ENCODE assay signal across 18 cellular contexts in genomic region chr18:5095239-5095638, GRCh38.
"Had no signal": no experiment of that assay in that cellular context is flagged by ENCODE, and none has a peak within 500 bp of the region (broad histone marks: within the 10 kb centered on the region; RNA-seq: fewer than 3 reads in every experiment).

No MANE protein-coding gene starts in this region.

- H3K36me3 Mint-ChIP-seq: stimulated activated memory B cell treated with anti-CD40 and anti-IgM and Interleukin-4, amounts not matched to agents 10 μg/mL and 1 μg/mL and 100 μg/mL, for 72 hours had no signal

- H3K4me3 ChIP-seq: esophagus muscularis mucosa, gastrocnemius medialis, heart right ventricle, psoas muscle, spleen, tibial artery had no signal

- H3K9me3 Mint-ChIP-seq: effector memory CD8-positive, alpha-beta T cell; stimulated activated naive CD8-positive, alpha-beta T cell treated with anti-CD3 and anti-CD28 coated beads, Interleukin-15, Interleukin-2, amounts not matched to agents 100 ng/mL and 50 ng/mL, for 24 hours had no signal

- H3K4me3 Mint-ChIP-seq: dendritic cell treated with granulocyte-macrophage colony-stimulating factor and Interleukin-4, amounts not matched to agents 40 ng/mL and 50 ng/mL, for 4 days; effector memory CD8-positive, alpha-beta T cell; naive thymus-derived CD4-positive, alpha-beta T cell; stimulated activated memory B cell treated with anti-CD40 and anti-IgM and Interleukin-4, amounts not matched to agents 10 μg/mL and 1 μg/mL and 100 μg/mL, for 72 hours; stimulated activated naive CD8-positive, alpha-beta T cell treated with anti-CD3 and anti-CD28 coated beads, Interleukin-15, Interleukin-2, amounts not matched to agents 100 ng/mL and 50 ng/mL, for 24 hours had no signal

- H3K4me1 Mint-ChIP-seq: naive thymus-derived CD4-positive, alpha-beta T cell; stimulated activated memory B cell treated with anti-CD40 and anti-IgM and Interleukin-4, amounts not matched to agents 10 μg/mL and 1 μg/mL and 100 μg/mL, for 72 hours had no signal

- ATAC-seq: effector memory CD8-positive, alpha-beta T cell; gastrocnemius medialis; heart right ventricle; left lobe of liver; naive thymus-derived CD4-positive, alpha-beta T cell; psoas muscle; sciatic nerve; stimulated activated memory B cell treated with anti-CD40 and anti-IgM and Interleukin-4, amounts not matched to agents 10 μg/mL and 1 μg/mL and 100 μg/mL, for 72 hours had no signal

- DNase-seq: effector memory CD8-positive, alpha-beta T cell; gastrocnemius medialis; heart right ventricle; islet precursor cell; mammary epithelial cell; naive thymus-derived CD4-positive, alpha-beta T cell; psoas muscle; spleen; stimulated activated CD4-positive, alpha-beta T cell treated with anti-CD3 and anti-CD28 coated beads, Interleukin-15, amount 100 ng/mL, for 24 hours; stimulated activated CD4-positive, alpha-beta T cell treated with anti-CD3 and anti-CD28 coated beads, Interleukin-1b, Interleukin-23, amount 100 ng/mL, for 48 hours; stimulated activated CD4-positive, alpha-beta T cell treated with anti-CD3 and anti-CD28 coated beads, Interleukin-4, amount 100 ng/mL, for 24 hours; tibial artery had no signal

- H3K27me3 Mint-ChIP-seq: dendritic cell treated with granulocyte-macrophage colony-stimulating factor and Interleukin-4, amounts not matched to agents 40 ng/mL and 50 ng/mL, for 4 days; naive thymus-derived CD4-positive, alpha-beta T cell; stimulated activated memory B cell treated with anti-CD40 and anti-IgM and Interleukin-4, amounts not matched to agents 10 μg/mL and 1 μg/mL and 100 μg/mL, for 72 hours; stimulated activated naive CD8-positive, alpha-beta T cell treated with anti-CD3 and anti-CD28 coated beads, Interleukin-15, Interleukin-2, amounts not matched to agents 100 ng/mL and 50 ng/mL, for 24 hours had no signal

- H3K27ac Mint-ChIP-seq: dendritic cell treated with granulocyte-macrophage colony-stimulating factor and Interleukin-4, amounts not matched to agents 40 ng/mL and 50 ng/mL, for 4 days; effector memory CD8-positive, alpha-beta T cell; naive thymus-derived CD4-positive, alpha-beta T cell; stimulated activated memory B cell treated with anti-CD40 and anti-IgM and Interleukin-4, amounts not matched to agents 10 μg/mL and 1 μg/mL and 100 μg/mL, for 72 hours; stimulated activated naive CD8-positive, alpha-beta T cell treated with anti-CD3 and anti-CD28 coated beads, Interleukin-15, Interleukin-2, amounts not matched to agents 100 ng/mL and 50 ng/mL, for 24 hours had no signal
